ENCODE assay signal across 1 cellular context in genomic region chr1:235045921-235046601, GRCh38.
TF ChIP-seq lines count a peak whose summit lies in the region.

No MANE protein-coding gene starts in this region.

TF ChIP-seq in HepG2, 621 proteins besides CTCF, POLR2A, EP300 and RAD21:
- TF ChIP-seq GATAD2A (CRISPR knock-in tag; IDR thresholded peaks at IDR 0.05): no peak
- TF ChIP-seq BATF2 (CRISPR knock-in tag; IDR thresholded peaks at IDR 0.05): no peak
- no peak for TF ChIP-seq ZSCAN22 (CRISPR knock-in tag; IDR thresholded peaks at IDR 0.05)
- TF ChIP-seq ZNF350 (CRISPR knock-in tag; IDR thresholded peaks at IDR 0.05; ENCODE audit: borderline replicate concordance, low read depth): no peak
- TF ChIP-seq, protein P1, sequence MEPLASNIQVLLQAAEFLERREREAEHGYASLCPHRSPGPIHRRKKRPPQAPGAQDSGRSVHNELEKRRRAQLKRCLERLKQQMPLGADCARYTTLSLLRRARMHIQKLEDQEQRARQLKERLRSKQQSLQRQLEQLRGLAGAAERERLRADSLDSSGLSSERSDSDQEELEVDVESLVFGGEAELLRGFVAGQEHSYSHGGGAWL (CRISPR knock-in tag; IDR thresholded peaks at IDR 0.05): no peak
